Comparison of ENCODE assay signal across 1 cellular context in the genomic region with DNA sequence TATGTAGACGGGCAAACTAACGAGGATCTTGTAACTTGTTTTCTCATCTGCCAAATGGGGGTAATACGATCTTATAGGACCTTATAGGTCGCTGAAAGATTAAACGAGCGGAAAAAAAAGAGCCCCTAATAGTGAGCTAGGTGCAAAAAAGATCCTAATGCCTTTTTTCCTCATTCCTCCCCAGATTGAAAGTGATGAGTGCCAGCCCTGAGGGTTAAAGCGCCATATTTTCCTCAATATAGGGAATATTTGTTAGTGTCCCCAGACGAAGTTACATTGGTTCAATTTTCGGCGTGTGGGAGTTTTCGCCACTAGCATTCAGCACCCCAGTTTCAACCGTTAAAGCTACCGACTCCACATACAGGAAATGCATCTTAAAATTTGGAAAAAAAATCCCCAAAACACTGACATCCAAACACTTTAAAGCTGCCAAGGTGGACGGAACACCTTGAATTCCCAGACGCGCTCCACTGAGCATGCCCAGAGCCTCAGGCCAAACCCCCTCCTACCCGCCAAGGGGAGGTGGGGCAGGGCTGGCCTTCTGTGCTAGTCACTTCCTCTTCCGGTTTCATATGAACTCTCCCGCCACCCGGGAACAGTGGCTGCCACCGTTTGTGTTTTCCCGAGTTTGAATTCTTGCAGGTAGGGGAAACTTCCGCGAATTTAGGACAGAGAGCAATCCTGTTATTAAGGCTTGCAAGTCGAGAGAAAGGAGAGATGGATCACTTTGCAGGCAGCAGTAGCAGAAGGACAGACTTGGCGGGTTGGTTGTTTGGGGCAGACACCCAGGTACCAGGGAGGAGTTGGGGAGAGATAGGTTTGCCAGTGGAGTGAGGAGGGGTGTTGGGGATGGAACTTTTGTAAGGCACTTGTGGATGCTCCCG.
TF ChIP-seq lines count a peak whose summit lies in the region.

A gene with protein sequence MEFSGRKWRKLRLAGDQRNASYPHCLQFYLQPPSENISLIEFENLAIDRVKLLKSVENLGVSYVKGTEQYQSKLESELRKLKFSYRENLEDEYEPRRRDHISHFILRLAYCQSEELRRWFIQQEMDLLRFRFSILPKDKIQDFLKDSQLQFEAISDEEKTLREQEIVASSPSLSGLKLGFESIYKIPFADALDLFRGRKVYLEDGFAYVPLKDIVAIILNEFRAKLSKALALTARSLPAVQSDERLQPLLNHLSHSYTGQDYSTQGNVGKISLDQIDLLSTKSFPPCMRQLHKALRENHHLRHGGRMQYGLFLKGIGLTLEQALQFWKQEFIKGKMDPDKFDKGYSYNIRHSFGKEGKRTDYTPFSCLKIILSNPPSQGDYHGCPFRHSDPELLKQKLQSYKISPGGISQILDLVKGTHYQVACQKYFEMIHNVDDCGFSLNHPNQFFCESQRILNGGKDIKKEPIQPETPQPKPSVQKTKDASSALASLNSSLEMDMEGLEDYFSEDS (plus strand): TSS at position 571 of the 884 bp plus-strand sequence. CDS start 816 bp downstream, outside the sequence.

TF ChIP-seq in IMR-90, 13 proteins besides CTCF, POLR2A, EP300 and RAD21:
- TF ChIP-seq MXI1 (IDR thresholded peaks at IDR 0.05; ENCODE audit: borderline replicate concordance, low read depth, low read length) (peak; percentile 61; the same call in 1 of the 2 replicates), NFE2L2 (IDR thresholded peaks at IDR 0.05; ENCODE audit: low read depth, low read length) (no peak), MAZ (IDR thresholded peaks at IDR 0.05; ENCODE audit: borderline replicate concordance, low read depth, low read length) (peak; percentile 91)
